Comparison of ENCODE assay signal across 36 cellular contexts in the genomic region with DNA sequence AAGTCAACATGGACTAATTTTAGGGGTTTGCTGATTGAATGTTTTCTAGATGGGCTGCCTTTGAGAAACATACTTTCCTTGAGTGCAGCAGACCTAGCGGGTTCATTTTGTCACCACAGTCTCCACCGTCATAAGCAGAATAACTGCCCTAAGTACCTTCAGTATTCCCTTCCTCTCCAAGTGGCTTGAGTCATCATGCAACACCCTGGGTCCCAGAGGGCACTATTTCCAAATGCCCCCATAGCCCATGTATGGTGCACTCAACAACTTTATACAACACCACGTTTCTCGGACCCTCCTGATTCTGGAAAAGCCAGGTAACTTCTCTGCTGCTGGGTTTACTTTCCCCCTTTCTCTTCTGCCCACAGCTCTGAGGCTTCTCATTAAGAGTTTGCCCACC.
"Had no signal": no experiment of that assay in that cellular context is flagged by ENCODE, and none has a peak within 500 bp of the region (broad histone marks: within the 10 kb centered on the region; RNA-seq: fewer than 3 reads in every experiment).

No MANE protein-coding gene starts in this region.

- H3K36me3 ChIP-seq: MG63 had no signal

- H3K4me3 ChIP-seq: MG63 had no signal

- DNase-seq: Karpas-422, Kasumi-1, KBM-7, KG1, MG63, MM.1S, MV-4-11, NCI-H1048, NCI-H1092, NCI-H1092 treated with DMSO at 0.1 percent for 48 hours, NCI-H1105, NCI-H1105 treated with DMSO at 0.1 percent for 48 hours, NCI-H1417, NCI-H1417 treated with DMSO at 0.1 percent for 48 hours, NCI-H1436, NCI-H1436 treated with DMSO at 0.1 percent for 48 hours, NCI-H146, NCI-H1694, NCI-H1694 treated with DMSO at 0.1 percent for 48 hours, NCI-H187, NCI-H187 treated with DMSO at 0.1 percent for 48 hours, NCI-H1930, NCI-H2029, NCI-H2029 treated with DMSO at 0.1 percent for 48 hours, NCI-H2081, NCI-H2081 treated with DMSO at 0.1 percent for 48 hours, NCI-H2107, NCI-H2171, NCI-H2171 treated with DMSO at 0.1 percent for 48 hours, NCI-H2227 treated with DMSO at 0.1 percent for 48 hours, NCI-H226, NCI-H345, NCI-H446, NCI-H446 treated with DMSO at 0.1 percent for 48 hours, NCI-H510A had no signal

- H3K9ac ChIP-seq: KMS-11 had no signal

- H3K4me2 ChIP-seq: KMS-11 had no signal

- H3K27ac ChIP-seq: KMS-11 had no signal

- H3K27me3 ChIP-seq: MG63 had no signal

- H3K9me3 ChIP-seq: MG63 had no signal
